Comparison of ENCODE assay signal across 8 cellular contexts in the genomic region with DNA sequence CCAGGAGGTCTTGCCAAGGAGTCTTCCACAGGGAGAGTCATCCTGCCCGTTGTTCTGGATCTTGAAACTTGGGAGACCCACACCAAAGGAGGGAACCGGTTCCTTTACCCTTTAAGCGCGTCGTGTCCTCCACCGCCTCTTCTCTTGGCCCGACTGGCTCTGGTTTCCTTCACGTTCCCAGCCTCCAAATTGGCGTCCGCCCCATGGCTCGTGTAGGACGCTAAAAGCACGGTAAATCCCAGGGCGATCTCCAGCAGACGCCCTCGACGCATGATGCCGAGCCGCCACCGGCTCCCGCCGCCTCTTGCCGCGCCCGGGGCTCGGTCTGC. TPM values are rescaled to one million over a fixed set of nuclear protein-coding genes. Genes with fewer than 3 reads are reported as not detected.
A peak's percentile ranks its signal among the peaks of the same experiment; 100 is the strongest.
DNase-seq lines count a peak whose midpoint lies in the region; ATAC-seq, FAIRE-seq and TF ChIP-seq lines count a peak whose summit lies in the region.

No MANE protein-coding gene starts in this region.

- peak overlapping the region; percentile 67 to 69 for H3K9ac ChIP-seq in kidney (ENCODE audit: low read length in 2 of 2)

- DNase-seq in ELR (ENCODE audit: low read depth) (peak; percentile 56), ascending aorta (ENCODE audit: low spot score in 2 of 2) (no peak), kidney (peak; percentile 71), thoracic aorta (ENCODE audit: low spot score) (no peak), AG20443 (ENCODE audit: low spot score) (no peak), NCI-H2081 treated with DMSO at 0.1 percent for 48 hours (lab: John Stamatoyannopoulos, UW) (no peak), GDM1 (lab: John Stamatoyannopoulos, UW) (no peak)

- TF ChIP-seq CTCF in ascending aorta (IDR thresholded peaks at IDR 0.05) (no peak), kidney (IDR thresholded peaks at IDR 0.05; ENCODE audit: borderline replicate concordance, extremely low read depth, insufficient read depth) (no peak), thoracic aorta (IDR thresholded peaks at IDR 0.05) (no peak)

- H3K9me3 ChIP-seq in ascending aorta, result no peaks in the 10 kb centered on the region
- H3K9me3 ChIP-seq in kidney (ENCODE audit: control insufficient read depth in 1 of 2, low read length in 2 of 2), result no peaks in the 10 kb centered on the region
- no peaks in the 10 kb centered on the region for H3K9me3 ChIP-seq in thoracic aorta

- H3K4me1 ChIP-seq in ascending aorta (peaks cover 0 to 18% of the 10 kb centered on the region in 2 donors), kidney (ENCODE audit: control insufficient read depth in 1 of 2, insufficient read depth in 1 of 2, low read depth in 1 of 2, low read length in 2 of 2) (peaks cover 0 to 3% of the 10 kb centered on the region in 2 donors), thoracic aorta (ENCODE audit: control insufficient read depth in 1 of 2, low read depth in 2 of 2) (peaks cover 20 to 51% of the 10 kb centered on the region in 2 donors)

- FAIRE-seq in kidney (lab: Jason Lieb, UNC), result no peak

- intact Hi-C loops in ascending aorta (cut with DNase I) (loop anchor here (2.0 to 10.0 kb wide), 4 partner anchors 87 to 290 kb away; no protein-coding TSS in a partner anchor), kidney (cut with DNase I) (no loop called here)

- H3K27me3 ChIP-seq in ascending aorta, result no peaks in the 10 kb centered on the region
- H3K27me3 ChIP-seq in thoracic aorta (replicated peaks; ENCODE audit: insufficient read depth), result no peaks in the 10 kb centered on the region

- peak; percentile 7 for ATAC-seq in HG02763 (IDR thresholded peaks at IDR 0.05; ENCODE audit: unreplicated experiment)
- ATAC-seq in thoracic aorta (ENCODE audit: insufficient number of reproducible peaks, low FRiP score, low read depth), result peak; percentile 3

- H3K36me3 ChIP-seq in ascending aorta (no peaks in the 10 kb centered on the region), kidney (ENCODE audit: control insufficient read depth in 1 of 2, insufficient read depth in 2 of 2, low read length in 2 of 2) (no peaks in the 10 kb centered on the region), thoracic aorta (no peaks in the 10 kb centered on the region)

- peak overlapping the region; percentile 96 to 97 for H3K27ac ChIP-seq in ascending aorta
- peak overlapping the region in 1 of 2 donors; percentile 63 for H3K27ac ChIP-seq in kidney (ENCODE audit: low read depth in 2 of 2, low read length in 2 of 2)
- H3K27ac ChIP-seq in thoracic aorta, result peak overlapping the region; percentile 95 to 98

- H3K4me3 ChIP-seq in ascending aorta (peak overlapping the region; percentile 87 to 88), kidney (ENCODE audit: low read length in 2 of 2) (peak overlapping the region; percentile 73 to 79), thoracic aorta (peak overlapping the region; percentile 95)

RNA-seq across cellular contexts. Expression of gene FBN1, which starts 1.0 kb away (rescaled TPM):
- total RNA-seq in ascending aorta, result 164 TPM
- 30.8 TPM for total RNA-seq in kidney
- 2.4 TPM for polyA plus RNA-seq in kidney (ENCODE audit: insufficient read depth, low read depth, low replicate concordance)
- total RNA-seq in thoracic aorta, result 100 to 1,000 TPM; 258 to 300 TPM

Comparison
In these comparisons a context has a peak if more than half of its experiments do, and no peak if none do; other contexts are left out.
1. DNase-seq: peak in ELR (single experiment) and kidney (single experiment); none in ascending aorta (0 of 2), thoracic aorta (single experiment), AG20443 (single experiment), NCI-H2081 treated with DMSO at 0.1 percent for 48 hours (single experiment) and GDM1 (single experiment).
2. Peak in every context shown above with its lines, with median percentiles within 50 percentile points of each other: H3K4me3 ChIP-seq.